In the genomic region with DNA sequence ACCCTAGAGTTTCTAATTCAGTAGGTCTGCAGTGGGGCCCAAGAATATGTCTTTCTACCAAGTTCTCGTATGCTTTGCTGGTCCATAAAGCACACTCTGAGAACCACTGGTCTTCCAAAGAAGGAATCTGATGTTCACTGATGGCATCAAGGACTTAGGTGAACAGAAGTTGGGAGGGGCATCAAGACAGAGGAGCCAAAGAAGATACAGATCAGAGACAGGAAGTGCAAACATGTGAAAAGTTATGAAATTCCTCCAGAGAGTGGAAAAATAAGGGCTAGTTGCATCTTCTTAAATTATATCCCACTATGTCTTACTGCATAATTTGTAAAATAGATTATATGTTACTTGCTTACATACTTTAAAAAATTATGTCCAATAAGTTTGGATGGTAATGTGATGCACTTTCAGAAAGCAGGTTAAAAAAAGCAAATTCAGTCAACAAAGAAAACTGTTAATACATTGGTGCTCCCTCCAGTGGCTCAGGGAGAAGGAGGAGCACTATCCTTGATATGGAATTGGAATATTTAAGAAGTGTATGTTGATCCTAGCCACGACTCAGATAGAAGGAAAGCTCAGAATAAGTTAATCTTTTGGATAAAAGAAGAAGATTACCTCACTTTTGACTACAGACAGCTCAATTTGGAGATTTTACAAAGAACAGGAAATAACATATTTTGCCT, we compare ENCODE assay signal across 1 cellular context.
TF ChIP-seq lines count a peak whose summit lies in the region.

No MANE protein-coding gene starts in this region.

TF ChIP-seq in SK-N-SH treated with all-trans-retinoic acid at 6 μM for 48 hours, 23 proteins besides CTCF, POLR2A, EP300 and RAD21 (continued from another document):
- TF ChIP-seq OSR1 (CRISPR knock-in tag; IDR thresholded peaks at IDR 0.05) = no peak
- TF ChIP-seq, protein P1, sequence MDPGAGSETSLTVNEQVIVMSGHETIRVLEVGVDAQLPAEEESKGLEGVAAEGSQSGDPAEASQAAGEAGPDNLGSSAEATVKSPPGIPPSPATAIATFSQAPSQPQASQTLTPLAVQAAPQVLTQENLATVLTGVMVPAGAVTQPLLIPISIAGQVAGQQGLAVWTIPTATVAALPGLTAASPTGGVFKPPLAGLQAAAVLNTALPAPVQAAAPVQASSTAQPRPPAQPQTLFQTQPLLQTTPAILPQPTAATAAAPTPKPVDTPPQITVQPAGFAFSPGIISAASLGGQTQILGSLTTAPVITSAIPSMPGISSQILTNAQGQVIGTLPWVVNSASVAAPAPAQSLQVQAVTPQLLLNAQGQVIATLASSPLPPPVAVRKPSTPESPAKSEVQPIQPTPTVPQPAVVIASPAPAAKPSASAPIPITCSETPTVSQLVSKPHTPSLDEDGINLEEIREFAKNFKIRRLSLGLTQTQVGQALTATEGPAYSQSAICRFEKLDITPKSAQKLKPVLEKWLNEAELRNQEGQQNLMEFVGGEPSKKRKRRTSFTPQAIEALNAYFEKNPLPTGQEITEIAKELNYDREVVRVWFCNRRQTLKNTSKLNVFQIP (CRISPR knock-in tag; IDR thresholded peaks at IDR 0.05; ENCODE audit: borderline replicate concordance, low read depth) = no peak
- no peak for TF ChIP-seq CSDC2 (CRISPR knock-in tag; IDR thresholded peaks at IDR 0.05)
TF ChIP-seq in SK-N-SH treated with all-trans-retinoic acid at 6 μM for 48 hours: peak in this region for 0.
